ENCODE assay signal across 9 cellular contexts in the genomic region with DNA sequence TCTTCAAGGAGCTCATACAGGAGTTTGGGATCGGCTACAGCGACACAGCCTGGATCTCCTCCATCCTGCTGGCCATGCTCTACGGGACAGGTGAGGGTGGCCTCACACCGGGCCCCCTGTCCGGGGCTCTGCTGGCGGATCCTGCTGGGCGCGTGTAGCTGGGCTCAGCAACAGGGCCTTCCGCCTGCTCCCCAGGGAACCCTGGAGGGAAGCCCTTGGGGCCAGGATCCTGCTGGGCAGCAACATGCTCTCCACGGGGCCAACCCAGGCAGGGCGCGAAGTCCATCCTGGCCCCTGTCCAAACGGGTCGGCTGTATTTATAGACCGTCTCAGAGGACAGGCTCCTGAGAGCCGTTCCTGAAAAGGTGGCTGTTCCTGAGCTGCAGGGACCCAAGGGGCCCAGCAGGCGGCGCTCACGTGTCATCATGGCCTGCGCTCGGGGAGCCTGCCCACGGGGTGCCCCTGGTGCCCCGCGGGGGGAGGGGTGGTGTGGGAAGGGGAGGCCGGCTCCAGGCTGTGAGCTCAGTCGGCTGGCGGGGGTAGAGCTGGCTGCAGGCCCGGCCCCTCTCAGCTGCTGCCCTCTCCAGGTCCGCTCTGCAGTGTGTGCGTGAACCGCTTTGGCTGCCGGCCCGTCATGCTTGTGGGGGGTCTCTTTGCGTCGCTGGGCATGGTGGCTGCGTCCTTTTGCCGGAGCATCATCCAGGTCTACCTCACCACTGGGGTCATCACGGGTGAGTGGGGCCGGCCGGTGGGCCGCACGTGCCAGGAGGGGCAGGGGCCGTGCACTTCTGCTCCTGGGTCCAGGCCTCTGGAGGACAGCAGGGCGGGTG. TPM values are rescaled to one million over a fixed set of nuclear protein-coding genes. Genes with fewer than 3 reads are reported as not detected.
DNase-seq lines count a peak whose midpoint lies in the region; ATAC-seq lines count a peak whose summit lies in the region.
"Had no signal": no experiment of that assay in that cellular context is flagged by ENCODE, and none has a peak within 500 bp of the region (broad histone marks: within the 10 kb centered on the region; RNA-seq: fewer than 3 reads in every experiment).

No MANE protein-coding gene starts in this region.

- peak; percentile 65 for DNase-seq in GM03348 (ENCODE audit: low spot score)
- DNase-seq in NCI-H2081 (lab: John Stamatoyannopoulos, UW) = peak; percentile 86 to 89
- peak; percentile 91 for DNase-seq in activated CD4-positive, alpha-beta T cell treated with anti-CD3 and anti-CD28 coated beads, Interleukin-2, amount 10 ng/mL, durations not matched to agents 24 days and 14 days
- DNase-seq in lung microvascular endothelial cell (ENCODE audit: low read depth in 2 of 2) = peak; percentile 58 to 67
- peak; percentile 59 for DNase-seq in stimulated activated naive B cell treated with anti-CD40 and anti-IgM and Interleukin-4, amounts not matched to agents 10 μg/mL and 1 μg/mL and 100 μg/mL, for 72 hours

- no peaks in the 10 kb centered on the region for H3K27me3 Mint-ChIP-seq in activated CD4-positive, alpha-beta T cell treated with anti-CD3 and anti-CD28 coated beads, Interleukin-2, amount 10 ng/mL, durations not matched to agents 24 days and 14 days
- no peaks in the 10 kb centered on the region for H3K27me3 Mint-ChIP-seq in stimulated activated naive B cell treated with anti-CD40 and anti-IgM and Interleukin-4, amounts not matched to agents 10 μg/mL and 1 μg/mL and 100 μg/mL, for 72 hours
- H3K27me3 Mint-ChIP-seq: activated naive CD8-positive, alpha-beta T cell had no signal

- H3K27ac Mint-ChIP-seq in activated CD4-positive, alpha-beta T cell treated with anti-CD3 and anti-CD28 coated beads, Interleukin-2, amount 10 ng/mL, durations not matched to agents 24 days and 14 days = no peak overlapping the region
- H3K27ac Mint-ChIP-seq in stimulated activated naive B cell treated with anti-CD40 and anti-IgM and Interleukin-4, amounts not matched to agents 10 μg/mL and 1 μg/mL and 100 μg/mL, for 72 hours = peak overlapping the region; percentile 51
- H3K27ac Mint-ChIP-seq: activated naive CD8-positive, alpha-beta T cell had no signal

- no peaks in the 10 kb centered on the region for H3K9me3 Mint-ChIP-seq in activated CD4-positive, alpha-beta T cell treated with anti-CD3 and anti-CD28 coated beads, Interleukin-2, amount 10 ng/mL, durations not matched to agents 24 days and 14 days
- H3K9me3 Mint-ChIP-seq in stimulated activated naive B cell treated with anti-CD40 and anti-IgM and Interleukin-4, amounts not matched to agents 10 μg/mL and 1 μg/mL and 100 μg/mL, for 72 hours = no peaks in the 10 kb centered on the region

- H3K4me3 Mint-ChIP-seq in activated CD4-positive, alpha-beta T cell treated with anti-CD3 and anti-CD28 coated beads, Interleukin-2, amount 10 ng/mL, durations not matched to agents 24 days and 14 days = peak overlapping the region; percentile 35
- no peak overlapping the region for H3K4me3 Mint-ChIP-seq in stimulated activated naive B cell treated with anti-CD40 and anti-IgM and Interleukin-4, amounts not matched to agents 10 μg/mL and 1 μg/mL and 100 μg/mL, for 72 hours
- H3K4me3 Mint-ChIP-seq: activated naive CD8-positive, alpha-beta T cell had no signal

- peaks cover 28% of the 10 kb centered on the region for H3K4me1 Mint-ChIP-seq in activated CD4-positive, alpha-beta T cell treated with anti-CD3 and anti-CD28 coated beads, Interleukin-2, amount 10 ng/mL, durations not matched to agents 24 days and 14 days
- peaks cover 45 to 63% of the 10 kb centered on the region in 2 donors for H3K4me1 Mint-ChIP-seq in stimulated activated naive B cell treated with anti-CD40 and anti-IgM and Interleukin-4, amounts not matched to agents 10 μg/mL and 1 μg/mL and 100 μg/mL, for 72 hours

- H3K27ac ChIP-seq in cingulate gyrus (ENCODE audit: low read depth, low read length) = peak overlapping the region; percentile 29

- H3K36me3 Mint-ChIP-seq in activated CD4-positive, alpha-beta T cell treated with anti-CD3 and anti-CD28 coated beads, Interleukin-2, amount 10 ng/mL, durations not matched to agents 24 days and 14 days (ENCODE audit: low read depth) = peaks cover 26% of the 10 kb centered on the region
- peaks cover 17 to 19% of the 10 kb centered on the region in 2 donors for H3K36me3 Mint-ChIP-seq in stimulated activated naive B cell treated with anti-CD40 and anti-IgM and Interleukin-4, amounts not matched to agents 10 μg/mL and 1 μg/mL and 100 μg/mL, for 72 hours
- H3K36me3 Mint-ChIP-seq: activated naive CD8-positive, alpha-beta T cell had no signal

- intact Hi-C loops in activated CD4-positive, alpha-beta T cell treated with anti-CD3 and anti-CD28 coated beads, Interleukin-2, amount 10 ng/mL, durations not matched to agents 24 days and 14 days (cut with micrococcal nuclease) = loop anchor here (1.0 to 10.0 kb wide), 4 partner anchors 36 to 218 kb away; a partner anchor contains a TSS

- ATAC-seq in stimulated activated naive B cell treated with anti-CD40 and anti-IgM and Interleukin-4, amounts not matched to agents 10 μg/mL and 1 μg/mL and 100 μg/mL, for 72 hours (replicated peaks) = peak; percentile 44 to 53
- ATAC-seq in GM18502 (IDR thresholded peaks at IDR 0.05; ENCODE audit: poor library complexity, unreplicated experiment) (no peak), GM18868 (IDR thresholded peaks at IDR 0.05; ENCODE audit: unreplicated experiment) (no peak)

RNA-seq across cellular contexts. Expression of a gene that starts 7.5 kb away (rescaled TPM):
- 162 and 171 TPM in 2 replicates for total RNA-seq in activated CD4-positive, alpha-beta T cell treated with anti-CD3 and anti-CD28 coated beads, Interleukin-2, amount 10 ng/mL, durations not matched to agents 24 days and 14 days
- 67.8 and 135 TPM in 2 replicates for total RNA-seq in lung microvascular endothelial cell

RNA-seq across cellular contexts. Expression of a gene that starts 23.7 kb away (rescaled TPM):
- 56.0 and 58.4 TPM in 2 replicates for total RNA-seq in activated CD4-positive, alpha-beta T cell treated with anti-CD3 and anti-CD28 coated beads, Interleukin-2, amount 10 ng/mL, durations not matched to agents 24 days and 14 days
- 2.0 and 3.4 TPM in 2 replicates for total RNA-seq in lung microvascular endothelial cell

RNA-seq across cellular contexts. Expression of a gene that starts 37.1 kb away (rescaled TPM):
- 137 and 146 TPM in 2 replicates for total RNA-seq in activated CD4-positive, alpha-beta T cell treated with anti-CD3 and anti-CD28 coated beads, Interleukin-2, amount 10 ng/mL, durations not matched to agents 24 days and 14 days
- total RNA-seq in lung microvascular endothelial cell = 38.8 and 41.3 TPM in 2 replicates

Comparison
In these comparisons a context has a peak if more than half of its experiments do, and no peak if none do; other contexts are left out.
1. ATAC-seq: peak in stimulated activated naive B cell treated with anti-CD40 and anti-IgM and Interleukin-4, amounts not matched to agents 10 μg/mL and 1 μg/mL and 100 μg/mL, for 72 hours (2 of 2); none in GM18502 (single experiment) and GM18868 (single experiment).
2. RNA of a gene that starts 23.7 kb away (total RNA-seq): 56.0 to 58.4 TPM in activated CD4-positive, alpha-beta T cell treated with anti-CD3 and anti-CD28 coated beads, Interleukin-2, amount 10 ng/mL, durations not matched to agents 24 days and 14 days; 2.0 to 3.4 TPM in lung microvascular endothelial cell; every median in the first group is over 10 times any median in the second.
3. Peak in every context shown above with its lines, with median percentiles within 50 percentile points of each other: DNase-seq.